In the genomic region with DNA sequence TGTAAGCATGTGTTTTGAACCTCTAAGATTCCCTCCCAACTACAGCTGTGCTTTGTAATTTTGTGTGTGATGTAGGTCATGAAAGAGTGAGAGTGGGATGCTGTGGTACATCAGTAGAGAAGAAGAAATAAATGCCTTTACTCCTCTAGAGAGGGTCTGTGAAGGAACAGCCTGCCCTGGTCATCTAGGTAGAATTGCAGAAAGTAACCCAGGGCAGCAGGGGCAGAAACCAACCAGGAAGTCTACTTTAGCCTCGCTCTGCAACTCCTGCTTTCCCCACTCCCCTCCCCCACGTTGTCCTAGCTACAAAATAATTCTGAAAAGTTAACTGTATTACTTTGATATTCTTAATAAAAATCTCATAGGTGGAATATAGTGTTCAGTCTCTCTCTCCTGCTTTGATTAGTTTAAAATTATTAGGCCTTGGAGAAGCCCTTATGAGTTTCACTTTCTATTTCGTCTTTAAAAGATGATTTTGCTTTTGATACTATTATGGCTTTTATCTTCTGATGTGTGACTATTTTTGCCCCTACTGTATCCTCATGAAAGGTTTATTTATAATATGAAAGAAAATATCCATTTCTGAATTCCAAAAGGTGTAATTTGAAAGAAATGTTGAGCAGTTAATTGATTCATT, we compare ENCODE assay signal across 1 cellular context.
TF ChIP-seq lines count a peak whose summit lies in the region.

No MANE protein-coding gene starts in this region.

TF ChIP-seq in SK-N-SH treated with all-trans-retinoic acid at 6 μM for 48 hours, 23 proteins besides CTCF, POLR2A, EP300 and RAD21 (continued from another document):
- TF ChIP-seq CREB5 (CRISPR knock-in tag; IDR thresholded peaks at IDR 0.05; ENCODE audit: low read depth) (no peak), ZNF8 (CRISPR knock-in tag; IDR thresholded peaks at IDR 0.05) (no peak), ZC3H10 (CRISPR knock-in tag; IDR thresholded peaks at IDR 0.05) (no peak)
- TF ChIP-seq, protein P1, sequence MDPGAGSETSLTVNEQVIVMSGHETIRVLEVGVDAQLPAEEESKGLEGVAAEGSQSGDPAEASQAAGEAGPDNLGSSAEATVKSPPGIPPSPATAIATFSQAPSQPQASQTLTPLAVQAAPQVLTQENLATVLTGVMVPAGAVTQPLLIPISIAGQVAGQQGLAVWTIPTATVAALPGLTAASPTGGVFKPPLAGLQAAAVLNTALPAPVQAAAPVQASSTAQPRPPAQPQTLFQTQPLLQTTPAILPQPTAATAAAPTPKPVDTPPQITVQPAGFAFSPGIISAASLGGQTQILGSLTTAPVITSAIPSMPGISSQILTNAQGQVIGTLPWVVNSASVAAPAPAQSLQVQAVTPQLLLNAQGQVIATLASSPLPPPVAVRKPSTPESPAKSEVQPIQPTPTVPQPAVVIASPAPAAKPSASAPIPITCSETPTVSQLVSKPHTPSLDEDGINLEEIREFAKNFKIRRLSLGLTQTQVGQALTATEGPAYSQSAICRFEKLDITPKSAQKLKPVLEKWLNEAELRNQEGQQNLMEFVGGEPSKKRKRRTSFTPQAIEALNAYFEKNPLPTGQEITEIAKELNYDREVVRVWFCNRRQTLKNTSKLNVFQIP (CRISPR knock-in tag; IDR thresholded peaks at IDR 0.05; ENCODE audit: borderline replicate concordance, low read depth), result no peak
